Comparison of ENCODE assay signal across 10 cellular contexts in the genomic region with DNA sequence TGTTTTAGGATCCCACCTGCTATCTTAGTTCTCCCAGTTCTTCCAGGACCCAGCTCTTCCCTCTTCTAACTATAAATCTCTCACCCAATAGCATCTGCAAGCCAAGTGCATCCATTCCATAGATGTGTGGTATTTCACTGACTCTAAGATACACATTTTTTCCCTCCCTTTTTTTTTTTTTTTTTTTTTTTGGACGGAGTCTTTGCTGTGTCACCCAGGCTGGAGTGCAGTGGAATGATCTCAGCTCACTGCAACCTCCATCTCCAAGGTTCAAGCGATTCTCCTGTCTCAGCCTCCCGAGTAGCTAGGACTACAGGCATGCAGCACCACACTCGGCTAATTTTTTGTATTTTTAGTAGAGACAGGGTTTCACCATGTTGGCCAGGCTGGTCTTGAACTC. TPM values are rescaled to one million over a fixed set of nuclear protein-coding genes. Genes with fewer than 3 reads are reported as not detected.
DNase-seq lines count a peak whose midpoint lies in the region; ATAC-seq, FAIRE-seq and TF ChIP-seq lines count a peak whose summit lies in the region.
"Not testable (repeated sequence)": the region's sequence is repeated elsewhere in the genome, so short reads cannot be mapped to it uniquely, and the experiment has no call there.
"Had no signal": no experiment of that assay in that cellular context is flagged by ENCODE, and none has a peak within 500 bp of the region (broad histone marks: within the 10 kb centered on the region; RNA-seq: fewer than 3 reads in every experiment).

No MANE protein-coding gene starts in this region.

- not testable (repeated sequence) for H3K9me3 ChIP-seq in A549; Loucy (ENCODE audit: insufficient read depth, low read depth, low read length); HepG2 (ENCODE audit: low read length)

- not testable (repeated sequence) for H2AFZ ChIP-seq in Loucy (ENCODE audit: low read length); HepG2 (ENCODE audit: low read length)

- TF ChIP-seq CTCF in A549 (IDR thresholded peaks at IDR 0.05); GM06990 (IDR thresholded peaks at IDR 0.05; ENCODE audit: insufficient read depth, low read length, poor library complexity, severe bottlenecking); Loucy (conservative IDR thresholded peaks at IDR 0.05; ENCODE audit: low read length); WTC11 (IDR thresholded peaks at IDR 0.05); endothelial cell (IDR thresholded peaks at IDR 0.05; ENCODE audit: unreplicated experiment); HepG2 (CRISPR knock-in tag; IDR thresholded peaks at IDR 0.05); osteocyte (IDR thresholded peaks at IDR 0.05): not testable (repeated sequence)

- in situ Hi-C loops in HepG2 (cut with HindIII; ENCODE audit: extremely low pct_ligation_motif_present, low pct_unique_long_range_greater_than_20kb), result not testable (repeated sequence)

- peaks cover 26% of the 10 kb centered on the region for H3K4me1 Mint-ChIP-seq in WTC11
- H3K4me1 Mint-ChIP-seq in activated naive CD8-positive, alpha-beta T cell treated with anti-CD3 and anti-CD28 coated beads, Interleukin-2, amount 50 U/mL, for 24 hours, result peaks cover 61% of the 10 kb centered on the region
- peaks cover 43% of the 10 kb centered on the region for H3K4me1 Mint-ChIP-seq in endothelial cell (ENCODE audit: unreplicated experiment)
- peaks cover 33% of the 10 kb centered on the region for H3K4me1 Mint-ChIP-seq in osteocyte (ENCODE audit: unreplicated experiment)

- not testable (repeated sequence) for ATAC-seq in A549; WTC11; activated naive CD8-positive, alpha-beta T cell treated with anti-CD3 and anti-CD28 coated beads, Interleukin-2, amount 50 U/mL, for 24 hours; HepG2

- H3K27ac ChIP-seq in A549, result peak overlapping the region in 1 of 2 experiments; percentile 96; a peak in 1 of 6 replicates
- H3K27ac ChIP-seq in HepG2 (ENCODE audit: extremely low read length, insufficient read depth, low read length), result not testable (repeated sequence)

- TF ChIP-seq POLR2A in A549 (IDR thresholded peaks at IDR 0.05; ENCODE audit: low read length); HepG2 (IDR thresholded peaks at IDR 0.05; ENCODE audit: insufficient read depth in 1 of 2, low read depth in 2 of 2, low read length in 2 of 2): not testable (repeated sequence)

- not testable (repeated sequence) for H3F3A ChIP-seq in Loucy (ENCODE audit: low read depth)

- peak overlapping the region; percentile 98 for H3K4me3 Mint-ChIP-seq in WTC11
- H3K4me3 Mint-ChIP-seq in activated naive CD8-positive, alpha-beta T cell treated with anti-CD3 and anti-CD28 coated beads, Interleukin-2, amount 50 U/mL, for 24 hours, result peak overlapping the region; percentile 98
- H3K4me3 Mint-ChIP-seq in endothelial cell (ENCODE audit: unreplicated experiment), result peak overlapping the region; percentile 99
- peak overlapping the region; percentile 87 for H3K4me3 Mint-ChIP-seq in osteocyte (ENCODE audit: unreplicated experiment)

- H4K20me1 ChIP-seq in Loucy (ENCODE audit: insufficient read depth, low read length, poor library complexity, severe bottlenecking), result peaks cover 50% of the 10 kb centered on the region
- H4K20me1 ChIP-seq in HepG2 (ENCODE audit: insufficient read depth, low read length), result not testable (repeated sequence)

- not testable (repeated sequence) for DNase-seq in A549 (ENCODE audit: low read depth in 1 of 2, low spot score in 1 of 2); GM06990 (ENCODE audit: extremely low read depth, insufficient read length); WTC11 (ENCODE audit: low spot score); activated naive CD8-positive, alpha-beta T cell treated with anti-CD3 and anti-CD28 coated beads, Interleukin-2, amount 50 U/mL, for 24 hours; endothelial cell (ENCODE audit: low spot score); HepG2 (ENCODE audit: low spot score); osteocyte (ENCODE audit: extremely low spot score, unreplicated experiment)

- H3K9me2 ChIP-seq in Loucy (replicated peaks; ENCODE audit: low read depth, low read length), result not testable (repeated sequence)

- H3K27me3 ChIP-seq in GM06990 (replicated peaks; ENCODE audit: control insufficient read depth, insufficient read depth, low read length); Loucy (ENCODE audit: insufficient read depth, low read length, poor library complexity, severe bottlenecking); HepG2 (ENCODE audit: control insufficient read depth in 1 of 2, insufficient read depth in 2 of 2, low read length in 2 of 2): not testable (repeated sequence)

- POLR2A ChIA-PET in A549 (lab: Yijun Ruan, JAX), result interaction anchor here (0.9 kb wide), 1 partner anchor 27 kb away, joined by 3 read pairs; a partner anchor contains a TSS
- POLR2A ChIA-PET in WTC11 (lab: Charles Lee), result interaction anchor here (0.6 kb wide), 1 partner anchor 26 kb away, joined by 4 read pairs; a partner anchor contains a TSS
- POLR2A ChIA-PET in HepG2 (lab: Yijun Ruan, JAX), result interaction anchor here (1.1 kb wide), 1 partner anchor 27 kb away, joined by 4 read pairs; a partner anchor contains a TSS

- intact Hi-C loops in HepG2 (cut with micrococcal nuclease; ENCODE audit: unreplicated experiment), result loop anchor here (1.0 kb wide), 1 partner anchor 15 kb away; no protein-coding TSS in a partner anchor

- peak overlapping the region; percentile 88 for H3K4me2 ChIP-seq in A549
- peak overlapping the region; percentile 89 for H3K4me2 ChIP-seq in Loucy (ENCODE audit: low read depth, low read length, poor library complexity, severe bottlenecking)
- H3K4me2 ChIP-seq in HepG2 (ENCODE audit: low read depth, low read length), result peak overlapping the region; percentile 96

- peaks cover 14% of the 10 kb centered on the region for H3K9me3 Mint-ChIP-seq in WTC11
- H3K9me3 Mint-ChIP-seq in activated naive CD8-positive, alpha-beta T cell treated with anti-CD3 and anti-CD28 coated beads, Interleukin-2, amount 50 U/mL, for 24 hours; endothelial cell (ENCODE audit: unreplicated experiment); osteocyte (ENCODE audit: unreplicated experiment): not testable (repeated sequence)

- not testable (repeated sequence) for H3K36me3 ChIP-seq in GM06990 (ENCODE audit: control insufficient read depth, insufficient read depth, low read length)
- H3K36me3 ChIP-seq in Loucy (ENCODE audit: insufficient read depth, low read length) (peaks cover 27% of the 10 kb centered on the region; the same call in 1 of the 2 replicates), HepG2 (replicated peaks in 1 of 2; ENCODE audit: control insufficient read depth in 1 of 2, insufficient read depth in 2 of 2, low read length in 2 of 2) (peaks cover 11 to 32% of the 10 kb centered on the region in 2 experiments)

- peaks cover 65% of the 10 kb centered on the region for H3K79me2 ChIP-seq in Loucy (ENCODE audit: insufficient read depth, low read length)
- H3K79me2 ChIP-seq in HepG2 (ENCODE audit: insufficient read depth, low read length), result peaks cover 26% of the 10 kb centered on the region

- BruUV-seq in HepG2 (replicated peaks; lab: Mats Ljungman, UMichigan), result not testable (repeated sequence)

- FAIRE-seq in A549 (lab: Jason Lieb, UNC); HepG2 (lab: Jason Lieb, UNC): not testable (repeated sequence)

- CTCF ChIA-PET in A549 (lab: Yijun Ruan, JAX), result interaction anchor here (1.4 to 2.6 kb wide), 3 partner anchors 10 to 90 kb away, joined by 3 to 8 read pairs (median 6); no protein-coding TSS in a partner anchor
- CTCF ChIA-PET in WTC11 (lab: Charles Lee), result interaction anchor here (0.6 kb wide), 1 partner anchor 575 kb away, joined by 6 read pairs; no protein-coding TSS in a partner anchor
- CTCF ChIA-PET in HepG2 (lab: Yijun Ruan, JAX; ENCODE audit: low intra/inter-chr PET ratio, low total read pairs), result interaction anchor here (3.1 kb wide), 1 partner anchor 49 kb away, joined by 7 read pairs; no protein-coding TSS in a partner anchor

- not testable (repeated sequence) for TF ChIP-seq EP300 in A549 (IDR thresholded peaks at IDR 0.05); HepG2 (IDR thresholded peaks at IDR 0.05; ENCODE audit: low read depth in 2 of 2, low read length in 2 of 2); HepG2 (CRISPR knock-in tag; IDR thresholded peaks at IDR 0.05; ENCODE audit: borderline replicate concordance)

- H3K27me3 Mint-ChIP-seq in WTC11 (ENCODE audit: low read depth) (peaks cover 33% of the 10 kb centered on the region), endothelial cell (ENCODE audit: unreplicated experiment) (peaks cover 18% of the 10 kb centered on the region)
- H3K27me3 Mint-ChIP-seq in activated naive CD8-positive, alpha-beta T cell treated with anti-CD3 and anti-CD28 coated beads, Interleukin-2, amount 50 U/mL, for 24 hours; osteocyte (ENCODE audit: unreplicated experiment): not testable (repeated sequence)

- not testable (repeated sequence) for TF ChIP-seq RAD21 in A549 (conservative IDR thresholded peaks at IDR 0.05 in 1 of 2, IDR thresholded peaks at IDR 0.05 in 1 of 2); HepG2 (CRISPR knock-in tag; IDR thresholded peaks at IDR 0.05)

- peaks cover 52% of the 10 kb centered on the region for H3K36me3 Mint-ChIP-seq in WTC11
- peaks cover 55% of the 10 kb centered on the region for H3K36me3 Mint-ChIP-seq in activated naive CD8-positive, alpha-beta T cell treated with anti-CD3 and anti-CD28 coated beads, Interleukin-2, amount 50 U/mL, for 24 hours (ENCODE audit: low read depth)
- peaks cover 40% of the 10 kb centered on the region for H3K36me3 Mint-ChIP-seq in endothelial cell (ENCODE audit: low read depth, unreplicated experiment)
- peaks cover 27% of the 10 kb centered on the region for H3K36me3 Mint-ChIP-seq in osteocyte (ENCODE audit: unreplicated experiment)

- peak overlapping the region; percentile 91; the same call in 2 of the 3 replicates for H3K4me3 ChIP-seq in A549
- peak overlapping the region; percentile 91 for H3K4me3 ChIP-seq in GM06990 (replicated peaks; ENCODE audit: low read depth, low read length)
- peak overlapping the region; percentile 77 for H3K4me3 ChIP-seq in Loucy (ENCODE audit: low read length, poor library complexity, severe bottlenecking)
- H3K4me3 ChIP-seq in HepG2 (replicated peaks in 1 of 3; ENCODE audit: insufficient read depth in 1 of 3, low read depth in 2 of 3, low read length in 3 of 3), result peak overlapping the region in 2 of 3 experiments; percentile 79 to 80; a peak in 2 of 6 replicates

- H3K4me1 ChIP-seq in A549, result peaks cover 33% of the 10 kb centered on the region
- peaks cover 44% of the 10 kb centered on the region for H3K4me1 ChIP-seq in Loucy (ENCODE audit: insufficient read depth, low read length, poor library complexity, severe bottlenecking)
- H3K4me1 ChIP-seq in HepG2 (ENCODE audit: insufficient read depth, low read length), result peaks cover 52% of the 10 kb centered on the region

- WGBS in A549 (ENCODE audit: missing lambda C conversion rate), result 42% methylated on average over 4 of the region's 4 CpGs
- 88% methylated on average over 4 of the region's 4 CpGs for WGBS in HepG2 (ENCODE audit: low lambda C conversion rate)

- not testable (repeated sequence) for H3K27ac Mint-ChIP-seq in WTC11
- peak overlapping the region; percentile 96 for H3K27ac Mint-ChIP-seq in activated naive CD8-positive, alpha-beta T cell treated with anti-CD3 and anti-CD28 coated beads, Interleukin-2, amount 50 U/mL, for 24 hours
- peak overlapping the region; percentile 98 for H3K27ac Mint-ChIP-seq in endothelial cell (ENCODE audit: unreplicated experiment)
- H3K27ac Mint-ChIP-seq in osteocyte (ENCODE audit: unreplicated experiment), result peak overlapping the region; percentile 86

- H3K9ac ChIP-seq in Loucy (ENCODE audit: low read depth, low read length, poor library complexity, severe bottlenecking) (peak overlapping the region; percentile 88), HepG2 (ENCODE audit: insufficient read depth, low read depth, low read length) (peak overlapping the region; percentile 83; the same call in 1 of the 2 replicates)

RNA-seq across cellular contexts. Expression of a gene that starts 1.7 kb away (rescaled TPM):
- 24.6 and 26.0 TPM in 2 replicates for polyA plus RNA-seq in A549 (2011; rRNA removed)
- polyA plus RNA-seq in A549 (2012; cell fraction: cytosol; rRNA removed), result 12.4 and 14.5 TPM in 2 replicates
- polyA plus RNA-seq in A549 (2012; cell fraction: nucleus; rRNA removed), result 30.5 and 39.3 TPM in 2 replicates
- polyA plus RNA-seq in A549 (2017; fragmentation: RNase III; extraction: RNeasy Plus Mini Kit Qiagen cat#74134 plus additional on column Dnase treatment), result 17.7 to 19.9 TPM (median 18.7 TPM) in 3 replicates
- 53.6 and 55.0 TPM in 2 replicates for polyA minus RNA-seq in A549 (2011; rRNA and poly(A)+ RNA removed)
- 35.1 to 35.5 TPM (median 35.4 TPM) in 3 replicates for total RNA-seq in WTC11 (2021)
- total RNA-seq in endothelial cell (ENCODE audit: unreplicated experiment), result 55.3 TPM
- 13.7 and 21.2 TPM in 2 replicates for total RNA-seq in HepG2 (2016; rRNA removed; fragmentation: Illumina TruSeq; extraction: Trizol)
- 2.6 and 5.7 TPM in 2 replicates for total RNA-seq in HepG2 (2016; cell fraction: cytosol; rRNA removed; fragmentation: Illumina TruSeq; extraction: Trizol; ENCODE audit: low read depth)
- total RNA-seq in HepG2 (2016; cell fraction: insoluble cytoplasmic fraction; rRNA removed; fragmentation: Illumina TruSeq; extraction: Trizol), result 13.6 and 24.5 TPM in 2 replicates
- total RNA-seq in HepG2 (2016; cell fraction: membrane; rRNA removed; fragmentation: Illumina TruSeq; extraction: Trizol), result 6.8 and 7.8 TPM in 2 replicates
- 18.2 and 18.9 TPM in 2 replicates for total RNA-seq in HepG2 (2016; cell fraction: nucleus; rRNA removed; fragmentation: Illumina TruSeq; extraction: Trizol)
- polyA plus RNA-seq in HepG2 (2011; rRNA removed), result 9.0 and 10.2 TPM in 2 replicates
- polyA plus RNA-seq in HepG2 (2011; cell fraction: cytosol; rRNA removed), result 5.0 and 6.7 TPM in 2 replicates
- 17.0 and 18.3 TPM in 2 replicates for polyA plus RNA-seq in HepG2 (2011; cell fraction: nucleus; rRNA removed)
- polyA plus RNA-seq in HepG2 (2012), result 6.2 and 7.5 TPM in 2 replicates
- 1.1 and 1.3 TPM in 2 replicates for polyA plus RNA-seq in HepG2 (2016; cell fraction: cytosol; fragmentation: Illumina TruSeq; extraction: Trizol; ENCODE audit: low read depth)
- polyA plus RNA-seq in HepG2 (2016; cell fraction: insoluble cytoplasmic fraction; fragmentation: Illumina TruSeq; extraction: Trizol; ENCODE audit: low read depth), result 15.7 and 18.6 TPM in 2 replicates
- 4.5 and 4.8 TPM in 2 replicates for polyA plus RNA-seq in HepG2 (2016; cell fraction: membrane; fragmentation: Illumina TruSeq; extraction: Trizol; ENCODE audit: low read depth)
- 28.4 and 33.3 TPM in 2 replicates for polyA plus RNA-seq in HepG2 (2016; cell fraction: nucleus; fragmentation: Illumina TruSeq; extraction: Trizol; ENCODE audit: insufficient read depth, low read depth)
- polyA minus RNA-seq in HepG2 (2011; rRNA and poly(A)+ RNA removed; ENCODE audit: low replicate concordance), result 40.0 and 127 TPM in 2 replicates
- polyA minus RNA-seq in HepG2 (2011; cell fraction: cytosol; rRNA and poly(A)+ RNA removed), result 9.3 and 18.6 TPM in 2 replicates
- 23.6 and 23.9 TPM in 2 replicates for polyA minus RNA-seq in HepG2 (2011; cell fraction: nucleus; rRNA and poly(A)+ RNA removed)
- 47.5 and 51.4 TPM in 2 replicates for total RNA-seq in osteocyte

RNA-seq across cellular contexts. Expression of a gene that starts 5.1 kb away (rescaled TPM):
- polyA plus RNA-seq in A549 (2011; rRNA removed) (0.49 and 0.65 TPM in 2 replicates), A549 (2017; fragmentation: RNase III; extraction: RNeasy Plus Mini Kit Qiagen cat#74134 plus additional on column Dnase treatment) (0.37 to 0.71 TPM (median 0.42 TPM) in 3 replicates), HepG2 (2011; rRNA removed) (13.8 and 14.0 TPM in 2 replicates)
- 0.52 and 0.73 TPM in 2 replicates for polyA plus RNA-seq in A549 (2012; cell fraction: cytosol; rRNA removed)
- polyA plus RNA-seq in A549 (2012; cell fraction: nucleus; rRNA removed), result 0.79 and 0.95 TPM in 2 replicates
- 0.29 and 1.1 TPM in 2 replicates for polyA minus RNA-seq in A549 (2011; rRNA and poly(A)+ RNA removed)
- total RNA-seq in WTC11 (2021) (1.5 to 2.0 TPM (median 1.9 TPM) in 3 replicates), endothelial cell (ENCODE audit: unreplicated experiment) (0.23 TPM), HepG2 (2016; rRNA removed; fragmentation: Illumina TruSeq; extraction: Trizol) (7.8 and 7.9 TPM in 2 replicates), osteocyte (not detected in 2 replicates)
- total RNA-seq in HepG2 (2016; cell fraction: cytosol; rRNA removed; fragmentation: Illumina TruSeq; extraction: Trizol; ENCODE audit: low read depth), result 3.6 and 5.1 TPM in 2 replicates
- total RNA-seq in HepG2 (2016; cell fraction: insoluble cytoplasmic fraction; rRNA removed; fragmentation: Illumina TruSeq; extraction: Trizol), result 6.2 and 7.5 TPM in 2 replicates
- total RNA-seq in HepG2 (2016; cell fraction: membrane; rRNA removed; fragmentation: Illumina TruSeq; extraction: Trizol), result 5.7 and 6.4 TPM in 2 replicates
- 7.4 and 8.1 TPM in 2 replicates for total RNA-seq in HepG2 (2016; cell fraction: nucleus; rRNA removed; fragmentation: Illumina TruSeq; extraction: Trizol)
- 15.4 and 16.1 TPM in 2 replicates for polyA plus RNA-seq in HepG2 (2011; cell fraction: cytosol; rRNA removed)
- 9.9 and 14.3 TPM in 2 replicates for polyA plus RNA-seq in HepG2 (2011; cell fraction: nucleus; rRNA removed)
- 4.0 and 13.4 TPM in 2 replicates for polyA plus RNA-seq in HepG2 (2012)
- polyA plus RNA-seq in HepG2 (2016; cell fraction: cytosol; fragmentation: Illumina TruSeq; extraction: Trizol; ENCODE audit: low read depth), result 2.7 and 4.4 TPM in 2 replicates
- 7.7 and 9.4 TPM in 2 replicates for polyA plus RNA-seq in HepG2 (2016; cell fraction: insoluble cytoplasmic fraction; fragmentation: Illumina TruSeq; extraction: Trizol; ENCODE audit: low read depth)
- polyA plus RNA-seq in HepG2 (2016; cell fraction: membrane; fragmentation: Illumina TruSeq; extraction: Trizol; ENCODE audit: low read depth), result 6.6 and 7.0 TPM in 2 replicates
- polyA plus RNA-seq in HepG2 (2016; cell fraction: nucleus; fragmentation: Illumina TruSeq; extraction: Trizol; ENCODE audit: insufficient read depth, low read depth), result 8.5 and 10.4 TPM in 2 replicates
- 7.2 and 31.8 TPM in 2 replicates for polyA minus RNA-seq in HepG2 (2011; rRNA and poly(A)+ RNA removed; ENCODE audit: low replicate concordance)
- polyA minus RNA-seq in HepG2 (2011; cell fraction: cytosol; rRNA and poly(A)+ RNA removed), result 4.9 and 5.5 TPM in 2 replicates
- 6.5 and 9.0 TPM in 2 replicates for polyA minus RNA-seq in HepG2 (2011; cell fraction: nucleus; rRNA and poly(A)+ RNA removed)

RNA-seq across cellular contexts. Expression of a gene that starts 26.0 kb away (rescaled TPM):
- polyA plus RNA-seq in A549 (2011; rRNA removed) (0.08 TPM in 1 of 2 replicates, not detected in the other), A549 (2017; fragmentation: RNase III; extraction: RNeasy Plus Mini Kit Qiagen cat#74134 plus additional on column Dnase treatment) (0.03 TPM in 1 of 3 replicates, not detected in the others), HepG2 (2011; rRNA removed) (0.01 TPM in 1 of 2 replicates, not detected in the other)
- 0.01 and 0.03 TPM in 2 replicates for polyA plus RNA-seq in A549 (2012; cell fraction: cytosol; rRNA removed)
- polyA plus RNA-seq in A549 (2012; cell fraction: nucleus; rRNA removed), result 0.06 TPM in 1 of 2 replicates, not detected in the other
- 0.08 and 0.10 TPM in 2 replicates for polyA minus RNA-seq in A549 (2011; rRNA and poly(A)+ RNA removed)
- total RNA-seq in WTC11 (2021) (0.23 to 0.46 TPM (median 0.28 TPM) in 3 replicates), endothelial cell (ENCODE audit: unreplicated experiment) (not detected), HepG2 (2016; rRNA removed; fragmentation: Illumina TruSeq; extraction: Trizol) (not detected in 2 replicates), osteocyte (not detected in 2 replicates)
- total RNA-seq in HepG2 (2016; cell fraction: cytosol; rRNA removed; fragmentation: Illumina TruSeq; extraction: Trizol; ENCODE audit: low read depth), result not detected in 2 replicates
- total RNA-seq in HepG2 (2016; cell fraction: insoluble cytoplasmic fraction; rRNA removed; fragmentation: Illumina TruSeq; extraction: Trizol), result not detected in 2 replicates
- not detected in 2 replicates for total RNA-seq in HepG2 (2016; cell fraction: membrane; rRNA removed; fragmentation: Illumina TruSeq; extraction: Trizol)
- not detected in 2 replicates for total RNA-seq in HepG2 (2016; cell fraction: nucleus; rRNA removed; fragmentation: Illumina TruSeq; extraction: Trizol)
- polyA plus RNA-seq in HepG2 (2011; cell fraction: cytosol; rRNA removed), result not detected in 2 replicates
- not detected in 2 replicates for polyA plus RNA-seq in HepG2 (2011; cell fraction: nucleus; rRNA removed)
- not detected in 2 replicates for polyA plus RNA-seq in HepG2 (2012)
- polyA plus RNA-seq in HepG2 (2016; cell fraction: cytosol; fragmentation: Illumina TruSeq; extraction: Trizol; ENCODE audit: low read depth), result not detected in 2 replicates
- polyA plus RNA-seq in HepG2 (2016; cell fraction: insoluble cytoplasmic fraction; fragmentation: Illumina TruSeq; extraction: Trizol; ENCODE audit: low read depth), result not detected in 2 replicates
- polyA plus RNA-seq in HepG2 (2016; cell fraction: membrane; fragmentation: Illumina TruSeq; extraction: Trizol; ENCODE audit: low read depth), result not detected in 2 replicates
- polyA plus RNA-seq in HepG2 (2016; cell fraction: nucleus; fragmentation: Illumina TruSeq; extraction: Trizol; ENCODE audit: insufficient read depth, low read depth), result not detected in 2 replicates
- 0.07 TPM in 1 of 2 replicates, not detected in the other for polyA minus RNA-seq in HepG2 (2011; rRNA and poly(A)+ RNA removed; ENCODE audit: low replicate concordance)
- polyA minus RNA-seq in HepG2 (2011; cell fraction: cytosol; rRNA and poly(A)+ RNA removed), result not detected in 2 replicates
- not detected in 2 replicates for polyA minus RNA-seq in HepG2 (2011; cell fraction: nucleus; rRNA and poly(A)+ RNA removed)
- total RNA-seq: kidney epithelial cell, sciatic nerve had no signal

RNA-seq across cellular contexts. Expression of a gene that starts 26.6 kb away (rescaled TPM):
- polyA plus RNA-seq in A549 (2011; rRNA removed) (76.6 and 96.5 TPM in 2 replicates), A549 (2017; fragmentation: RNase III; extraction: RNeasy Plus Mini Kit Qiagen cat#74134 plus additional on column Dnase treatment) (80.8 to 92.9 TPM (median 91.5 TPM) in 3 replicates), HepG2 (2011; rRNA removed) (92.1 and 96.2 TPM in 2 replicates)
- polyA plus RNA-seq in A549 (2012; cell fraction: cytosol; rRNA removed), result 98.6 and 104 TPM in 2 replicates
- 128 and 176 TPM in 2 replicates for polyA plus RNA-seq in A549 (2012; cell fraction: nucleus; rRNA removed)
- 44.4 and 62.6 TPM in 2 replicates for polyA minus RNA-seq in A549 (2011; rRNA and poly(A)+ RNA removed)
- total RNA-seq in WTC11 (2021) (30.1 to 40.1 TPM (median 37.7 TPM) in 3 replicates), endothelial cell (ENCODE audit: unreplicated experiment) (80.0 TPM), HepG2 (2016; rRNA removed; fragmentation: Illumina TruSeq; extraction: Trizol) (31.5 and 64.6 TPM in 2 replicates), osteocyte (141 and 147 TPM in 2 replicates)
- total RNA-seq in HepG2 (2016; cell fraction: cytosol; rRNA removed; fragmentation: Illumina TruSeq; extraction: Trizol; ENCODE audit: low read depth), result 20.3 and 21.6 TPM in 2 replicates
- total RNA-seq in HepG2 (2016; cell fraction: insoluble cytoplasmic fraction; rRNA removed; fragmentation: Illumina TruSeq; extraction: Trizol), result 34.2 and 66.6 TPM in 2 replicates
- total RNA-seq in HepG2 (2016; cell fraction: membrane; rRNA removed; fragmentation: Illumina TruSeq; extraction: Trizol), result 21.6 and 25.7 TPM in 2 replicates
- 76.0 and 84.9 TPM in 2 replicates for total RNA-seq in HepG2 (2016; cell fraction: nucleus; rRNA removed; fragmentation: Illumina TruSeq; extraction: Trizol)
- polyA plus RNA-seq in HepG2 (2011; cell fraction: cytosol; rRNA removed), result 77.4 and 78.9 TPM in 2 replicates
- 175 and 195 TPM in 2 replicates for polyA plus RNA-seq in HepG2 (2011; cell fraction: nucleus; rRNA removed)
- polyA plus RNA-seq in HepG2 (2012), result 62.6 and 63.0 TPM in 2 replicates
- polyA plus RNA-seq in HepG2 (2016; cell fraction: cytosol; fragmentation: Illumina TruSeq; extraction: Trizol; ENCODE audit: low read depth), result 23.7 and 26.3 TPM in 2 replicates
- 46.1 and 48.6 TPM in 2 replicates for polyA plus RNA-seq in HepG2 (2016; cell fraction: insoluble cytoplasmic fraction; fragmentation: Illumina TruSeq; extraction: Trizol; ENCODE audit: low read depth)
- 24.7 and 25.7 TPM in 2 replicates for polyA plus RNA-seq in HepG2 (2016; cell fraction: membrane; fragmentation: Illumina TruSeq; extraction: Trizol; ENCODE audit: low read depth)
- 199 and 221 TPM in 2 replicates for polyA plus RNA-seq in HepG2 (2016; cell fraction: nucleus; fragmentation: Illumina TruSeq; extraction: Trizol; ENCODE audit: insufficient read depth, low read depth)
- polyA minus RNA-seq in HepG2 (2011; rRNA and poly(A)+ RNA removed; ENCODE audit: low replicate concordance), result 43.6 and 115 TPM in 2 replicates
- 25.3 TPM in 2 replicates for polyA minus RNA-seq in HepG2 (2011; cell fraction: cytosol; rRNA and poly(A)+ RNA removed)
- polyA minus RNA-seq in HepG2 (2011; cell fraction: nucleus; rRNA and poly(A)+ RNA removed), result 32.3 and 47.2 TPM in 2 replicates
